15 cellular contexts compared by ENCODE assay signal in the genomic region with DNA sequence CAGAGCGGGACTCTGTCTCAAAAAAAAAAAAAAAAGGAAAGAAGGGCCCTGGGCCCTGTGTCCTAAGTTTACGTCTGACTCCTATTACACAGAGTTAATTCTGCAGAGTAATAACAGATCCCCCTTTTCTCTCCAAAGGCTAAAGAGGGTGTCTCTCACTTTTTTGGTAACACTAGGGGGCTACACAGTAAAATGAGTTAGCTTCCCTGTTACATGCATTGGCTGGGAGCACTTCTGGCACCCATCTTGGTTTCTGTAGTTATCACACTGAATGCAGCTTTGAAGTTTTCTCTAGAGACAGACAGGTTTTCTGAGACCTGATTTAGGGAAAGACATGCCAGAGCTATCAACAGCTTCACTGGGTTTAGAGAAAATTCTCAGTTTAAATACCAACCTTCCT.
"Had no signal": no experiment of that assay in that cellular context is flagged by ENCODE, and none has a peak within 500 bp of the region (broad histone marks: within the 10 kb centered on the region; RNA-seq: fewer than 3 reads in every experiment).

No MANE protein-coding gene starts in this region.

- H3K27me3 ChIP-seq: adrenal gland, colonic mucosa, heart right ventricle, left lung, sigmoid colon, transverse colon had no signal

- ATAC-seq: heart right ventricle; left lung; natural killer cell treated with Interleukin-12 subunit alpha and Interleukin-12 subunit beta and Interleukin-15 and Interleukin-18, amount 100 ng/mL, for 72 hours; stimulated activated naive B cell treated with anti-CD40 and anti-IgM and Interleukin-4, amounts not matched to agents 10 μg/mL and 1 μg/mL and 100 μg/mL, for 72 hours had no signal

- H3K27ac Mint-ChIP-seq: activated T-helper 2 cell treated with anti-CD3 and anti-CD28 coated beads, Interferon-gamma antibody, Interleukin-2, Interleukin-4, amounts not matched to agents 10 μg/mL and 5 μg/mL and 100 μg/mL, durations not matched to agents 14 hours and 24 hours and 36 hours; memory B cell; natural killer cell treated with Interleukin-12 subunit alpha and Interleukin-12 subunit beta and Interleukin-15 and Interleukin-18, amount 100 ng/mL, for 72 hours; stimulated activated naive B cell treated with anti-CD40 and anti-IgM and Interleukin-4, amounts not matched to agents 10 μg/mL and 1 μg/mL and 100 μg/mL, for 72 hours had no signal

- H3K4me3 ChIP-seq: adrenal gland, colonic mucosa, heart right ventricle, left lung, sigmoid colon, transverse colon had no signal

- H3K27me3 Mint-ChIP-seq: memory B cell; natural killer cell treated with Interleukin-12 subunit alpha and Interleukin-12 subunit beta and Interleukin-15 and Interleukin-18, amount 100 ng/mL, for 72 hours; stimulated activated naive B cell treated with anti-CD40 and anti-IgM and Interleukin-4, amounts not matched to agents 10 μg/mL and 1 μg/mL and 100 μg/mL, for 72 hours had no signal

- H3K36me3 ChIP-seq: colonic mucosa had no signal

- H3K4me1 ChIP-seq: adrenal gland, colonic mucosa, heart right ventricle, left lung, sigmoid colon, transverse colon had no signal

- H3K9me3 ChIP-seq: adrenal gland, colonic mucosa, heart right ventricle, left lung, sigmoid colon, transverse colon had no signal

- DNase-seq: activated CD4-positive, alpha-beta T cell treated with anti-CD3 and anti-CD28 coated beads, Interleukin-2, amount 50 U/mL, for 1 hour; activated CD4-positive, CD25-positive, alpha-beta regulatory T cell; activated naive CD4-positive, alpha-beta T cell treated with anti-CD3 and anti-CD28 coated beads, Interleukin-2, amount 50 U/mL, for 16 hours; adrenal gland; colonic mucosa; heart right ventricle; islet precursor cell; left lung; sigmoid colon; stimulated activated CD4-positive, alpha-beta T cell treated with anti-CD3 and anti-CD28 coated beads, Interleukin-2, amount 100 ng/mL, for 24 hours; stimulated activated naive B cell treated with anti-CD40 and anti-IgM and Interleukin-4, amounts not matched to agents 10 μg/mL and 1 μg/mL and 100 μg/mL, for 72 hours; transverse colon had no signal

- H3K27ac ChIP-seq: adrenal gland, colonic mucosa, heart right ventricle, left lung, sigmoid colon, transverse colon had no signal

- H3K4me3 Mint-ChIP-seq: memory B cell; natural killer cell treated with Interleukin-12 subunit alpha and Interleukin-12 subunit beta and Interleukin-15 and Interleukin-18, amount 100 ng/mL, for 72 hours; stimulated activated naive B cell treated with anti-CD40 and anti-IgM and Interleukin-4, amounts not matched to agents 10 μg/mL and 1 μg/mL and 100 μg/mL, for 72 hours had no signal

- H3K9me3 Mint-ChIP-seq: activated T-helper 2 cell treated with anti-CD3 and anti-CD28 coated beads, Interferon-gamma antibody, Interleukin-2, Interleukin-4, amounts not matched to agents 10 μg/mL and 5 μg/mL and 100 μg/mL, durations not matched to agents 14 hours and 24 hours and 36 hours; memory B cell; natural killer cell treated with Interleukin-12 subunit alpha and Interleukin-12 subunit beta and Interleukin-15 and Interleukin-18, amount 100 ng/mL, for 72 hours; stimulated activated naive B cell treated with anti-CD40 and anti-IgM and Interleukin-4, amounts not matched to agents 10 μg/mL and 1 μg/mL and 100 μg/mL, for 72 hours had no signal
